Comparison of ENCODE assay signal across 23 cellular contexts in genomic region chr15:100588638-100589242, GRCh38. TPM values are rescaled to one million over a fixed set of nuclear protein-coding genes. Genes with fewer than 3 reads are reported as not detected.
DNase-seq lines count a peak whose midpoint lies in the region; ATAC-seq and TF ChIP-seq lines count a peak whose summit lies in the region.
"Had no signal": no experiment of that assay in that cellular context is flagged by ENCODE, and none has a peak within 500 bp of the region (broad histone marks: within the 10 kb centered on the region; RNA-seq: fewer than 3 reads in every experiment).

No MANE protein-coding gene starts in this region.

- H3K4me3 ChIP-seq in fibroblast of mammary gland (ENCODE audit: control insufficient read depth, low read depth, low read length): no peak overlapping the region
- H3K4me3 ChIP-seq in upper lobe of right lung: no peak overlapping the region
- no peak overlapping the region for H3K4me3 ChIP-seq in esophagus muscularis mucosa
- H3K4me3 ChIP-seq: dorsolateral prefrontal cortex, HAP-1, SJCRH30, smooth muscle cell had no signal

- no peaks in the 10 kb centered on the region for H3K27me3 Mint-ChIP-seq in HFFc6 (ENCODE audit: insufficient read depth)
- H3K27me3 Mint-ChIP-seq: activated naive CD8-positive, alpha-beta T cell treated with anti-CD3 and anti-CD28 coated beads, Interleukin-2, amount 10 ng/mL, durations not matched to agents 7 days and 5 days; T-helper 17 cell had no signal

- H3K27me3 ChIP-seq in upper lobe of right lung (no peaks in the 10 kb centered on the region), esophagus muscularis mucosa (no peaks in the 10 kb centered on the region)
- H3K27me3 ChIP-seq: dorsolateral prefrontal cortex, SJCRH30 had no signal

- H3K9me3 Mint-ChIP-seq in HFFc6: peaks cover 42% of the 10 kb centered on the region

- no peak for TF ChIP-seq EP300 in esophagus muscularis mucosa (IDR thresholded peaks at IDR 0.05)

- no peak for ATAC-seq in HG02588 (IDR thresholded peaks at IDR 0.05; ENCODE audit: unreplicated experiment)
- ATAC-seq in upper lobe of right lung: no peak
- ATAC-seq: T-helper 17 cell had no signal

- H3K9me3 ChIP-seq in upper lobe of right lung (no peaks in the 10 kb centered on the region), esophagus muscularis mucosa (peaks cover 0 to 6% (median 0%) of the 10 kb centered on the region in 4 donors)

- in situ Hi-C loops in ACHN (cut with HindIII; ENCODE audit: low pct_ligation_motif_present, low pct_unique_long_range_greater_than_20kb, low sequenced_read_pairs): no loop called here

- H3K4me1 Mint-ChIP-seq in HFFc6 (ENCODE audit: low read depth): peaks cover 12% of the 10 kb centered on the region
- H3K4me1 Mint-ChIP-seq: nephron had no signal

- H3K27ac Mint-ChIP-seq in HFFc6: no peak overlapping the region
- H3K27ac Mint-ChIP-seq: activated naive CD8-positive, alpha-beta T cell treated with anti-CD3 and anti-CD28 coated beads, Interleukin-2, amount 10 ng/mL, durations not matched to agents 7 days and 5 days; nephron; T-helper 17 cell had no signal

- no peak for TF ChIP-seq POLR2A in esophagus muscularis mucosa (IDR thresholded peaks at IDR 0.05; ENCODE audit: low read depth)

- H3K4me1 ChIP-seq in upper lobe of right lung (no peaks in the 10 kb centered on the region), esophagus muscularis mucosa (peaks cover 0 to 7% (median 5%) of the 10 kb centered on the region in 4 donors)
- H3K4me1 ChIP-seq: HAP-1 had no signal

- peaks cover 51% of the 10 kb centered on the region for H3K36me3 Mint-ChIP-seq in HFFc6 (ENCODE audit: low read depth)

- no peak overlapping the region for H3K27ac ChIP-seq in upper lobe of right lung
- no peak overlapping the region for H3K27ac ChIP-seq in esophagus muscularis mucosa (replicated peaks in 1 of 4)
- H3K27ac ChIP-seq: dorsolateral prefrontal cortex, SJCRH30 had no signal

- no peak overlapping the region for H3K4me3 Mint-ChIP-seq in HFFc6
- H3K4me3 Mint-ChIP-seq: activated naive CD8-positive, alpha-beta T cell treated with anti-CD3 and anti-CD28 coated beads, Interleukin-2, amount 10 ng/mL, durations not matched to agents 7 days and 5 days; nephron; T-helper 17 cell had no signal

- TF ChIP-seq CTCF in HFFc6 (IDR thresholded peaks at IDR 0.05) (no peak), fibroblast of mammary gland (conservative IDR thresholded peaks at IDR 0.05; ENCODE audit: control insufficient read depth, insufficient read depth, low read depth, low read length) (no peak), upper lobe of right lung (IDR thresholded peaks at IDR 0.05) (no peak), esophagus muscularis mucosa (IDR thresholded peaks at IDR 0.05) (no peak)

- 91% methylated on average over 1 of the region's 1 CpG for WGBS in esophagus muscularis mucosa

- intact Hi-C loops in upper lobe of right lung (cut with DNase I) (no loop called here), esophagus muscularis mucosa (cut with DNase I) (no loop called here)

- peak; percentile 10 for DNase-seq in ACHN
- peak; percentile 5 for DNase-seq in HFFc6
- peak; percentile 32 for DNase-seq in OCI-M1 (lab: John Stamatoyannopoulos, UW)
- peak; percentile 49 for DNase-seq in fibroblast of mammary gland (ENCODE audit: low read depth)
- no peak for DNase-seq in upper lobe of right lung
- no peak for DNase-seq in esophagus muscularis mucosa (ENCODE audit: extremely low spot score)
- no peak for DNase-seq in activated CD8-positive, alpha-beta memory T cell treated with anti-CD3 and anti-CD28 coated beads, Interleukin-2, amount 50 U/mL, for 48 hours
- DNase-seq: activated CD4-positive, CD25-positive, alpha-beta regulatory T cell; activated naive CD8-positive, alpha-beta T cell treated with anti-CD3 and anti-CD28 coated beads, Interleukin-2, amount 10 ng/mL, durations not matched to agents 7 days and 5 days; dorsolateral prefrontal cortex; NCI-H1694 treated with DMSO at 0.1 percent for 48 hours; NCI-H510A; stimulated activated CD8-positive, alpha-beta memory T cell treated with anti-CD3 and anti-CD28 coated beads, Interleukin-4, amount 100 ng/mL, for 48 hours; substantia nigra; T-helper 17 cell had no signal

- H3K36me3 ChIP-seq in upper lobe of right lung (peaks cover 5% of the 10 kb centered on the region), esophagus muscularis mucosa (peaks cover 0 to 3% (median 0%) of the 10 kb centered on the region in 4 donors)
- H3K36me3 ChIP-seq: HAP-1 had no signal

RNA-seq across cellular contexts. Expression of gene LINS1, which starts 13.2 kb away (rescaled TPM):
- 10 to 100 TPM in 1 of 6 experiments, 1 to 10 TPM in 5; 7.2 to 11.9 (median 7.4) TPM for total RNA-seq in HFFc6 (2021; fragmentation: NEBNext Ultra II Directional; extraction: Animal tissue kit (Norgen Biotek cat#: 25700))
- total RNA-seq in upper lobe of right lung (18.6 TPM), esophagus muscularis mucosa (10 to 100 TPM; 11.7 to 33.0 (median 17.6) TPM)

RNA-seq across cellular contexts. Expression of gene ASB7, which starts 13.6 kb away (rescaled TPM):
- total RNA-seq in HFFc6 (2021; fragmentation: NEBNext Ultra II Directional; extraction: Animal tissue kit (Norgen Biotek cat#: 25700)): 10 to 100 TPM; 10.2 to 12.5 (median 11.5) TPM
- 13.1 TPM for total RNA-seq in upper lobe of right lung
- 10 to 100 TPM; 12.8 to 13.8 (median 13.4) TPM for total RNA-seq in esophagus muscularis mucosa

RNA-seq across cellular contexts. Expression of gene CERS3, which starts 60.0 kb away (rescaled TPM):
- not detected for total RNA-seq in HFFc6 (2021; fragmentation: NEBNext Ultra II Directional; extraction: Animal tissue kit (Norgen Biotek cat#: 25700))
- total RNA-seq in upper lobe of right lung (not detected), esophagus muscularis mucosa (under 1 TPM in 1 of 4 donors, not detected in 3; 0.11 TPM)
- total RNA-seq: epithelial cell of proximal tubule, G401, posterior vena cava had no signal

Comparison
In these comparisons a context has a peak if more than half of its experiments do, and no peak if none do; other contexts are left out.
1. DNase-seq: peak in ACHN (single experiment), HFFc6 (single experiment), OCI-M1 (single experiment) and fibroblast of mammary gland (single experiment); none in upper lobe of right lung (single experiment), esophagus muscularis mucosa (single experiment) and activated CD8-positive, alpha-beta memory T cell treated with anti-CD3 and anti-CD28 coated beads, Interleukin-2, amount 50 U/mL, for 48 hours (single experiment).